Comparison of ENCODE assay signal across 19 cellular contexts in genomic region chr4:169189372-169189771, GRCh38.
DNase-seq lines count a peak whose midpoint lies in the region; ATAC-seq, FAIRE-seq and TF ChIP-seq lines count a peak whose summit lies in the region.
"Had no signal": no experiment of that assay in that cellular context is flagged by ENCODE, and none has a peak within 500 bp of the region (broad histone marks: within the 10 kb centered on the region; RNA-seq: fewer than 3 reads in every experiment).

No MANE protein-coding gene starts in this region.

- H3K36me3 ChIP-seq in upper lobe of left lung, result no peaks in the 10 kb centered on the region
- H3K36me3 ChIP-seq: BE2C, uterus had no signal

- POLR2A ChIA-PET in naive thymus-derived CD8-positive, alpha-beta T cell (lab: Charles Lee), result no interaction called here

- TF ChIP-seq CTCF in VCaP (conservative IDR thresholded peaks at IDR 0.05) (no peak), upper lobe of left lung (IDR thresholded peaks at IDR 0.05) (no peak)

- no peak for FAIRE-seq in GM18507 (lab: Jason Lieb, UNC)

- TF ChIP-seq EP300 in upper lobe of left lung (IDR thresholded peaks at IDR 0.05), result no peak

- DNase-seq in GM18507 (ENCODE audit: extremely low spot score, insufficient read length, low read depth) (peak; percentile 7), NAMALWA (ENCODE audit: low spot score) (no peak), upper lobe of left lung (no peak), cerebellar nuclear complex (lab: John Stamatoyannopoulos, UW) (no peak)
- DNase-seq in naive thymus-derived CD8-positive, alpha-beta T cell, result no peak
- DNase-seq: activated CD8-positive, alpha-beta T cell treated with anti-CD3 and anti-CD28 coated beads, Interleukin-2, amount 10 ng/mL, durations not matched to agents 7 days and 5 days; activated naive CD8-positive, alpha-beta T cell treated with anti-CD3 and anti-CD28 coated beads for 36 hours; BE2C; dermis blood vessel endothelial cell; GDM1; glutamatergic neuron; HFFc6; mesenchymal stem cell; MV-4-11; uterus had no signal

- H3K27ac ChIP-seq in VCaP (peak overlapping the region; percentile 95), upper lobe of left lung (peak overlapping the region in 1 of 4 donors; percentile 11)
- H3K27ac ChIP-seq: SK-N-MC, uterus had no signal

- no peak overlapping the region for H3K4me3 Mint-ChIP-seq in naive thymus-derived CD8-positive, alpha-beta T cell
- H3K4me3 Mint-ChIP-seq: activated CD8-positive, alpha-beta T cell treated with anti-CD3 and anti-CD28 coated beads, Interleukin-2, amount 10 ng/mL, durations not matched to agents 7 days and 5 days; activated naive CD8-positive, alpha-beta T cell treated with anti-CD3 and anti-CD28 coated beads for 36 hours had no signal

- H3K27me3 Mint-ChIP-seq in naive thymus-derived CD8-positive, alpha-beta T cell, result peaks cover 0 to 19% (median 5%) of the 10 kb centered on the region in 5 donors

- H3K4me1 Mint-ChIP-seq in naive thymus-derived CD8-positive, alpha-beta T cell, result peaks cover 0 to 17% (median 0%) of the 10 kb centered on the region in 4 donors

- peaks cover 10 to 25% (median 16%) of the 10 kb centered on the region in 4 donors for H3K4me1 ChIP-seq in upper lobe of left lung
- H3K4me1 ChIP-seq: uterus had no signal

- 70 to 78% methylated on average over 4 of the region's 4 CpGs for WGBS in upper lobe of left lung, 2 donors

- H3K9me3 Mint-ChIP-seq in naive thymus-derived CD8-positive, alpha-beta T cell, result peaks cover 0 to 5% (median 0%) of the 10 kb centered on the region in 9 donors
- H3K9me3 Mint-ChIP-seq: activated naive CD8-positive, alpha-beta T cell treated with anti-CD3 and anti-CD28 coated beads for 36 hours; HFFc6 had no signal

- H3K27me3 ChIP-seq in upper lobe of left lung, result no peaks in the 10 kb centered on the region
- H3K27me3 ChIP-seq: BE2C, uterus had no signal

- TF ChIP-seq POLR2A in upper lobe of left lung (IDR thresholded peaks at IDR 0.05), result no peak

- no peaks in the 10 kb centered on the region for H3K9me3 ChIP-seq in upper lobe of left lung
- H3K9me3 ChIP-seq: BE2C, uterus had no signal

- no peaks in the 10 kb centered on the region for H3K36me3 Mint-ChIP-seq in naive thymus-derived CD8-positive, alpha-beta T cell
- H3K36me3 Mint-ChIP-seq: activated naive CD8-positive, alpha-beta T cell treated with anti-CD3 and anti-CD28 coated beads for 36 hours had no signal

- no peak overlapping the region for H3K27ac Mint-ChIP-seq in naive thymus-derived CD8-positive, alpha-beta T cell
- H3K27ac Mint-ChIP-seq: activated CD8-positive, alpha-beta T cell treated with anti-CD3 and anti-CD28 coated beads, Interleukin-2, amount 10 ng/mL, durations not matched to agents 7 days and 5 days; activated naive CD8-positive, alpha-beta T cell treated with anti-CD3 and anti-CD28 coated beads for 36 hours had no signal

- no peak overlapping the region for H3K4me3 ChIP-seq in upper lobe of left lung
- H3K4me3 ChIP-seq: SK-N-MC, uterus had no signal

- ATAC-seq in GM21381 (IDR thresholded peaks at IDR 0.05; ENCODE audit: unreplicated experiment) (peak; percentile 87), HG03045 (IDR thresholded peaks at IDR 0.05; ENCODE audit: unreplicated experiment) (peak; percentile 78), upper lobe of left lung (ENCODE audit: low FRiP score in 2 of 2) (no peak)
- ATAC-seq in naive thymus-derived CD8-positive, alpha-beta T cell, result no peak
- ATAC-seq: activated CD8-positive, alpha-beta T cell treated with anti-CD3 and anti-CD28 coated beads, Interleukin-2, amount 10 ng/mL, durations not matched to agents 7 days and 5 days had no signal

Comparison
In these comparisons a context has a peak if more than half of its experiments do, and no peak if none do; other contexts are left out.
1. ATAC-seq: peak in GM21381 (single experiment) and HG03045 (single experiment); none in upper lobe of left lung (0 of 2) and naive thymus-derived CD8-positive, alpha-beta T cell (0 of 2).